In genomic region chr13:45928196-45928595, GRCh38 we compare ENCODE assay signal across 1 cellular context.
TF ChIP-seq lines count a peak whose summit lies in the region.

No MANE protein-coding gene starts in this region.

TF ChIP-seq in HepG2, 621 proteins besides CTCF, POLR2A, EP300 and RAD21 (continued from another document):
- TF ChIP-seq ZNF646 (CRISPR knock-in tag; IDR thresholded peaks at IDR 0.05) (no peak), KDM5A (IDR thresholded peaks at IDR 0.05; ENCODE audit: borderline replicate concordance, low read length) (no peak), RNF219 (CRISPR knock-in tag; IDR thresholded peaks at IDR 0.05) (no peak), NR2C2 (CRISPR knock-in tag; IDR thresholded peaks at IDR 0.05; ENCODE audit: borderline replicate concordance) (no peak), NFYB (CRISPR knock-in tag; IDR thresholded peaks at IDR 0.05) (no peak), DBP (CRISPR knock-in tag; IDR thresholded peaks at IDR 0.05; ENCODE audit: not compliant biosample characterization) (no peak)
